18 cellular contexts compared by ENCODE assay signal in genomic region chr2:158060862-158061435, GRCh38. TPM values are rescaled to one million over a fixed set of nuclear protein-coding genes. Genes with fewer than 3 reads are reported as not detected.
DNase-seq lines count a peak whose midpoint lies in the region; ATAC-seq and TF ChIP-seq lines count a peak whose summit lies in the region.
"Had no signal": no experiment of that assay in that cellular context is flagged by ENCODE, and none has a peak within 500 bp of the region (broad histone marks: within the 10 kb centered on the region; RNA-seq: fewer than 3 reads in every experiment).

No MANE protein-coding gene starts in this region.

- in situ Hi-C loops in brain microvascular endothelial cell (cut with HindIII; ENCODE audit: low pct_ligation_motif_present, low sequenced_read_pairs) (no loop called here), transverse colon (cut with MboI; ENCODE audit: low pct_ligation_motif_present in 1 of 4, low pct_unique_long_range_greater_than_20kb in 1 of 4, low sequenced_read_pairs in 3 of 4) (no loop called here)

- no peak for TF ChIP-seq EP300 in transverse colon (IDR thresholded peaks at IDR 0.05; ENCODE audit: low read depth)

- H3K9me3 ChIP-seq in transverse colon: no peaks in the 10 kb centered on the region
- H3K9me3 ChIP-seq: right lobe of liver had no signal

- H3K4me3 ChIP-seq in brain microvascular endothelial cell (ENCODE audit: low read depth, low read length) (no peak overlapping the region), transverse colon (no peak overlapping the region)
- H3K4me3 ChIP-seq: right lobe of liver had no signal

- H3K4me1 ChIP-seq in transverse colon: no peaks in the 10 kb centered on the region

- ATAC-seq in GM19328 (IDR thresholded peaks at IDR 0.05; ENCODE audit: unreplicated experiment): no peak
- ATAC-seq in HG02763 (IDR thresholded peaks at IDR 0.05; ENCODE audit: unreplicated experiment): no peak
- ATAC-seq: right lobe of liver had no signal

- TF ChIP-seq CTCF in brain microvascular endothelial cell (IDR thresholded peaks at IDR 0.05; ENCODE audit: low read depth, low read length, missing control alignments) (no peak), transverse colon (IDR thresholded peaks at IDR 0.05) (no peak)

- H3K36me3 ChIP-seq in brain microvascular endothelial cell (replicated peaks): no peaks in the 10 kb centered on the region
- no peaks in the 10 kb centered on the region for H3K36me3 ChIP-seq in transverse colon
- H3K36me3 ChIP-seq: right lobe of liver had no signal

- intact Hi-C loops in transverse colon (cut with DNase I; ENCODE audit: low total_unique reads): no loop called here

- DNase-seq in A172 (ENCODE audit: low spot score) (peak; percentile 89), HPDE6-E6E7 (ENCODE audit: extremely low spot score) (peak; percentile 7), brain microvascular endothelial cell (peak; percentile 70), iris pigment epithelial cell (ENCODE audit: low read depth) (peak; percentile 58), transverse colon (no peak), cortex of kidney (lab: John Stamatoyannopoulos, UW) (no peak)
- DNase-seq: COR-L47; erythroblast; H9; NCI-H1930; NCI-H524; right lobe of liver; stimulated activated CD4-positive, alpha-beta T cell treated with anti-CD3 and anti-CD28 coated beads, Interleukin-4, amount 100 ng/mL, for 24 hours; SW 1271 had no signal

- no peak overlapping the region for H3K27ac ChIP-seq in brain microvascular endothelial cell
- H3K27ac ChIP-seq in transverse colon: no peak overlapping the region
- H3K27ac ChIP-seq: right lobe of liver had no signal

- WGBS in transverse colon (ENCODE audit: low coverage in 1 of 2), 2 donors: 67 to 82% methylated on average over 1 to 5 of the region's 5 CpGs

- TF ChIP-seq POLR2A in transverse colon (IDR thresholded peaks at IDR 0.05): no peak

- H3K27me3 ChIP-seq in brain microvascular endothelial cell (replicated peaks): no peaks in the 10 kb centered on the region
- no peaks in the 10 kb centered on the region for H3K27me3 ChIP-seq in transverse colon
- H3K27me3 ChIP-seq: right lobe of liver had no signal

RNA-seq across cellular contexts. Expression of gene UPP2, which starts 40.7 kb away (rescaled TPM):
- total RNA-seq in A172 (2014; rRNA removed; shearing (Covaris generic)): not detected in 2 replicates
- total RNA-seq in transverse colon: not detected
- total RNA-seq: H9, lower leg skin, ureter had no signal

Comparison
In these comparisons a context has a peak if more than half of its experiments do, and no peak if none do; other contexts are left out.
1. DNase-seq: peak in A172 (single experiment), HPDE6-E6E7 (single experiment), brain microvascular endothelial cell (single experiment) and iris pigment epithelial cell (single experiment); none in transverse colon (single experiment) and cortex of kidney (single experiment).